ENCODE assay signal across 14 cellular contexts in genomic region chr4:120725639-120726585, GRCh38.
DNase-seq lines count a peak whose midpoint lies in the region; TF ChIP-seq lines count a peak whose summit lies in the region.
"Had no signal": no experiment of that assay in that cellular context is flagged by ENCODE, and none has a peak within 500 bp of the region (broad histone marks: within the 10 kb centered on the region; RNA-seq: fewer than 3 reads in every experiment).

No MANE protein-coding gene starts in this region.

- no peak overlapping the region for H3K4me3 ChIP-seq in mesendoderm (ENCODE audit: low read length)
- H3K4me3 ChIP-seq in H7 (ENCODE audit: insufficient read depth, low read depth, low read length), result no peak overlapping the region

- TF ChIP-seq CTCF in HFFc6 (IDR thresholded peaks at IDR 0.05) (no peak), GM10266 (IDR thresholded peaks at IDR 0.05; ENCODE audit: control insufficient read depth, insufficient read depth, low read depth, missing control alignments) (no peak)

- no peak overlapping the region for H2BK15ac ChIP-seq in mesendoderm (replicated peaks; ENCODE audit: low read depth)

- no peak overlapping the region for H3K18ac ChIP-seq in mesendoderm (ENCODE audit: low read length)

- H3K36me3 Mint-ChIP-seq in HFFc6 (ENCODE audit: low read depth), result peaks cover 9% of the 10 kb centered on the region
- H3K36me3 Mint-ChIP-seq: CD14-positive monocyte had no signal

- H3K27me3 Mint-ChIP-seq in HFFc6 (ENCODE audit: insufficient read depth), result no peaks in the 10 kb centered on the region

- H3K4me3 Mint-ChIP-seq in HFFc6, result no peak overlapping the region
- H3K4me3 Mint-ChIP-seq: CD14-positive monocyte had no signal

- no peaks in the 10 kb centered on the region for H3K79me2 ChIP-seq in mesendoderm (ENCODE audit: control insufficient read depth, insufficient read depth, low read length)

- no peak overlapping the region for H2BK120ac ChIP-seq in mesendoderm (ENCODE audit: low read depth, low read length)

- no CpG with 5 or more reads among the region's 6 CpGs for WGBS in mesendoderm (ENCODE audit: extremely low coverage, insufficient coverage, low lambda C conversion rate)

- 0 out of 2 replicates have a peak overlapping the region, but pooled peaks have one; percentile 0 for H3K27ac Mint-ChIP-seq in HFFc6

- H3K56ac ChIP-seq in mesendoderm (ENCODE audit: low read length), result no peak overlapping the region

- peak; percentile 77 for DNase-seq in Caki2 (ENCODE audit: low read depth)
- DNase-seq in HFFc6, result no peak
- DNase-seq in astrocyte of the hippocampus (ENCODE audit: low read depth, low spot score), result peak; percentile 21
- DNase-seq in mesendoderm, result peak; percentile 67
- no peak for DNase-seq in H7
- DNase-seq in MV-4-11 (lab: John Stamatoyannopoulos, UW), result no peak
- no peak for DNase-seq in iPS-NIHi11 (ENCODE audit: low spot score)
- DNase-seq in GM10266 (ENCODE audit: extremely low spot score), result no peak
- DNase-seq: AML-193, EL, NCI-H1417 treated with DMSO at 0.1 percent for 48 hours, NCI-H2081, NCI-H748 treated with DMSO at 0.1 percent for 48 hours had no signal

- no peaks in the 10 kb centered on the region for H3K36me3 ChIP-seq in mesendoderm (ENCODE audit: control insufficient read depth, insufficient read depth, low read length)
- no peaks in the 10 kb centered on the region for H3K36me3 ChIP-seq in H7 (replicated peaks; ENCODE audit: control insufficient read depth, insufficient read depth, low read length)

- no peak overlapping the region for H3K27ac ChIP-seq in mesendoderm (ENCODE audit: low read depth, low read length)

- in situ Hi-C loops in Caki2 (cut with HindIII; ENCODE audit: low pct_unique_long_range_greater_than_20kb, low sequenced_read_pairs), result no loop called here

- no peak overlapping the region for H3K4me2 ChIP-seq in mesendoderm (ENCODE audit: low read length)

- no peaks in the 10 kb centered on the region for H3K79me1 ChIP-seq in mesendoderm (ENCODE audit: low read length)

- no peak overlapping the region for H4K8ac ChIP-seq in mesendoderm (ENCODE audit: low read depth, low read length)

- H2BK5ac ChIP-seq in mesendoderm (ENCODE audit: low read length), result no peak overlapping the region

- H3K4me1 Mint-ChIP-seq in HFFc6 (ENCODE audit: low read depth), result peaks cover 7% of the 10 kb centered on the region
- H3K4me1 Mint-ChIP-seq: CD14-positive monocyte had no signal

- no peak overlapping the region for H4K5ac ChIP-seq in mesendoderm (ENCODE audit: low read length)

- no peak overlapping the region for H3K4ac ChIP-seq in mesendoderm (ENCODE audit: low read depth, low read length)

- no peak overlapping the region for H2AK5ac ChIP-seq in mesendoderm (ENCODE audit: low read length)

- H3K9me3 Mint-ChIP-seq in HFFc6, result no peaks in the 10 kb centered on the region
- H3K9me3 Mint-ChIP-seq: CD14-positive monocyte had no signal

- no peak overlapping the region for H3K9ac ChIP-seq in mesendoderm (ENCODE audit: low read length)

- no peak overlapping the region for H3K23ac ChIP-seq in mesendoderm (ENCODE audit: low read length)

- H3K4me1 ChIP-seq in mesendoderm (ENCODE audit: control insufficient read depth, low read depth, low read length), result peaks cover 4% of the 10 kb centered on the region

- H3K27me3 ChIP-seq in mesendoderm (ENCODE audit: insufficient read depth, low read length, poor library complexity) (no peaks in the 10 kb centered on the region), H7 (ENCODE audit: control insufficient read depth, insufficient read depth, low read length) (no peaks in the 10 kb centered on the region)

Comparison
In these comparisons a context has a peak if more than half of its experiments do, and no peak if none do; other contexts are left out.
1. DNase-seq: peak in Caki2 (single experiment), astrocyte of the hippocampus (single experiment) and mesendoderm (single experiment); none in HFFc6 (single experiment), H7 (single experiment), MV-4-11 (single experiment), iPS-NIHi11 (single experiment) and GM10266 (single experiment).